In genomic region chr7:152619027-152619739, GRCh38 we compare ENCODE assay signal across 29 cellular contexts.
"Had no signal": no experiment of that assay in that cellular context is flagged by ENCODE, and none has a peak within 500 bp of the region (broad histone marks: within the 10 kb centered on the region; RNA-seq: fewer than 3 reads in every experiment).

No MANE protein-coding gene starts in this region.

- H3K27me3 ChIP-seq: ascending aorta, body of pancreas, MG63, Peyer's patch had no signal

- H3K27ac ChIP-seq: ascending aorta, body of pancreas, Peyer's patch had no signal

- ATAC-seq: activated CD8-positive, alpha-beta memory T cell treated with anti-CD3 and anti-CD28 coated beads, Interleukin-2, amount 10 ng/mL, durations not matched to agents 7 days and 5 days; activated naive CD4-positive, alpha-beta T cell treated with anti-CD3 and anti-CD28 coated beads, Interleukin-2, amount 50 U/mL, for 72 hours; activated naive CD8-positive, alpha-beta T cell treated with anti-CD3 and anti-CD28 coated beads, Interleukin-2, amount 50 U/mL, for 24 hours; body of pancreas; WTC11 had no signal

- H3K27ac Mint-ChIP-seq: activated CD8-positive, alpha-beta memory T cell treated with anti-CD3 and anti-CD28 coated beads, Interleukin-2, amount 10 ng/mL, durations not matched to agents 7 days and 5 days; activated naive CD4-positive, alpha-beta T cell treated with anti-CD3 and anti-CD28 coated beads, Interleukin-2, amount 50 U/mL, for 72 hours; activated naive CD8-positive, alpha-beta T cell treated with anti-CD3 and anti-CD28 coated beads, Interleukin-2, amount 50 U/mL, for 24 hours; activated T-cell treated with anti-CD3 and anti-CD28 coated beads, Interleukin-2, amount 50 U/mL, for 24 hours; T-helper 1 cell treated with Interleukin-12 subunit alpha and Interleukin-12 subunit beta and Interleukin-4 antibody, amounts not matched to agents 30 μg/mL and 1 μg/mL, for 36 hours; WTC11 had no signal

- H3K36me3 Mint-ChIP-seq: activated CD8-positive, alpha-beta memory T cell treated with anti-CD3 and anti-CD28 coated beads, Interleukin-2, amount 10 ng/mL, durations not matched to agents 7 days and 5 days; WTC11 had no signal

- H3K9me3 ChIP-seq: ascending aorta, body of pancreas, MG63, Peyer's patch had no signal

- H3K27me3 Mint-ChIP-seq: activated CD8-positive, alpha-beta memory T cell treated with anti-CD3 and anti-CD28 coated beads, Interleukin-2, amount 10 ng/mL, durations not matched to agents 7 days and 5 days; activated T-cell treated with anti-CD3 and anti-CD28 coated beads, Interleukin-2, amount 50 U/mL, for 24 hours had no signal

- H3K4me3 Mint-ChIP-seq: activated CD8-positive, alpha-beta memory T cell treated with anti-CD3 and anti-CD28 coated beads, Interleukin-2, amount 10 ng/mL, durations not matched to agents 7 days and 5 days; activated naive CD8-positive, alpha-beta T cell treated with anti-CD3 and anti-CD28 coated beads, Interleukin-2, amount 50 U/mL, for 24 hours; activated T-cell treated with anti-CD3 and anti-CD28 coated beads, Interleukin-2, amount 50 U/mL, for 24 hours; T-helper 1 cell treated with Interleukin-12 subunit alpha and Interleukin-12 subunit beta and Interleukin-4 antibody, amounts not matched to agents 30 μg/mL and 1 μg/mL, for 36 hours; WTC11 had no signal

- DNase-seq: activated CD4-positive, alpha-beta T cell treated with anti-CD3 and anti-CD28 coated beads for 48 hours; activated CD4-positive, alpha-beta T cell treated with anti-CD3 and anti-CD28 coated beads, Interleukin-2, amount 50 U/mL, for 48 hours; activated CD4-positive, CD25-positive, alpha-beta regulatory T cell treated with anti-CD3 and anti-CD28 coated beads, Interleukin-2, amount 50 U/mL, for 72 hours; activated CD8-positive, alpha-beta memory T cell treated with anti-CD3 and anti-CD28 coated beads, Interleukin-2, amount 10 ng/mL, durations not matched to agents 7 days and 5 days; activated effector memory CD4-positive, alpha-beta T cell treated with anti-CD3 and anti-CD28 coated beads, Interleukin-2, amount 50 U/mL, for 16 hours; activated naive CD4-positive, alpha-beta T cell treated with Interleukin-2 at 50 U/mL for 16 hours; activated naive CD8-positive, alpha-beta T cell treated with anti-CD3 and anti-CD28 coated beads, Interleukin-2, amount 50 U/mL, for 24 hours; activated T-cell treated with anti-CD3 and anti-CD28 coated beads, Interleukin-2, amount 50 U/mL, for 24 hours; amniotic stem cell; body of pancreas; central memory CD4-positive, alpha-beta T cell; KG1; MG63; MV-4-11; NCI-H1105; NCI-H1436; NCI-H1694 treated with DMSO at 0.1 percent for 48 hours; NCI-H2029 treated with DMSO at 0.1 percent for 48 hours; NCI-H345; NCI-H510A; NCI-H526 treated with DMSO at 0.1 percent for 48 hours; NK-92 treated with Interleukin-12 subunit alpha and Interleukin-12 subunit beta, amount 100 ng/mL, for 24 hours; OCI-M1; Peyer's patch; SHP77 had no signal

- H3K9me3 Mint-ChIP-seq: activated naive CD8-positive, alpha-beta T cell treated with anti-CD3 and anti-CD28 coated beads, Interleukin-2, amount 50 U/mL, for 24 hours; activated T-cell treated with anti-CD3 and anti-CD28 coated beads, Interleukin-2, amount 50 U/mL, for 24 hours had no signal

- H3K4me1 Mint-ChIP-seq: activated CD8-positive, alpha-beta memory T cell treated with anti-CD3 and anti-CD28 coated beads, Interleukin-2, amount 10 ng/mL, durations not matched to agents 7 days and 5 days; activated naive CD8-positive, alpha-beta T cell treated with anti-CD3 and anti-CD28 coated beads, Interleukin-2, amount 50 U/mL, for 24 hours; WTC11 had no signal

- H3K4me3 ChIP-seq: ascending aorta, body of pancreas, MG63, Peyer's patch had no signal

- H3K36me3 ChIP-seq: ascending aorta, MG63, Peyer's patch had no signal

- H3K4me1 ChIP-seq: ascending aorta, Peyer's patch had no signal
